In genomic region chr6:77454386-77454785, GRCh38 we compare ENCODE assay signal across 19 cellular contexts. TPM values are rescaled to one million over a fixed set of nuclear protein-coding genes. Genes with fewer than 3 reads are reported as not detected.
"Had no signal": no experiment of that assay in that cellular context is flagged by ENCODE, and none has a peak within 500 bp of the region (broad histone marks: within the 10 kb centered on the region; RNA-seq: fewer than 3 reads in every experiment).

No MANE protein-coding gene starts in this region.

- H3K4me3 Mint-ChIP-seq: endodermal cell; naive thymus-derived CD4-positive, alpha-beta T cell; type B pancreatic cell had no signal

- H3K9me3 Mint-ChIP-seq: activated naive CD4-positive, alpha-beta T cell treated with anti-CD3 and anti-CD28 coated beads, Interleukin-2, amount 50 U/mL, for 72 hours; endodermal cell; naive thymus-derived CD4-positive, alpha-beta T cell; type B pancreatic cell had no signal

- H3K4me3 ChIP-seq: esophagus squamous epithelium, gastrocnemius medialis, lower lobe of right lung, spleen had no signal

- H3K27ac Mint-ChIP-seq: activated naive CD4-positive, alpha-beta T cell treated with anti-CD3 and anti-CD28 coated beads, Interleukin-2, amount 50 U/mL, for 72 hours; endodermal cell; naive thymus-derived CD4-positive, alpha-beta T cell; type B pancreatic cell had no signal

- H3K4me1 ChIP-seq: esophagus squamous epithelium, gastrocnemius medialis, lower lobe of right lung, spleen had no signal

- H3K9me3 ChIP-seq: esophagus squamous epithelium, gastrocnemius medialis, lower lobe of right lung, neutrophil, spleen had no signal

- H3K27me3 ChIP-seq: gastrocnemius medialis had no signal

- H3K36me3 ChIP-seq: esophagus squamous epithelium, gastrocnemius medialis, lower lobe of right lung, neutrophil, spleen had no signal

- DNase-seq: activated CD4-positive, alpha-beta T cell treated with anti-CD3 and anti-CD28 coated beads, Interleukin-2, amount 50 U/mL, for 4 hours; activated CD4-positive, CD25-positive, alpha-beta regulatory T cell treated with anti-CD3 and anti-CD28 coated beads, Interleukin-2, amount 50 U/mL, for 72 hours; activated effector memory CD4-positive, alpha-beta T cell treated with Interleukin-2 at 50 U/mL for 16 hours; activated T-cell treated with anti-CD3 and anti-CD28 coated beads, Interleukin-2, amount 50 U/mL, for 1 hour; amniotic stem cell; endodermal cell; esophagus squamous epithelium; gastrocnemius medialis; lower lobe of right lung; midbrain; naive thymus-derived CD4-positive, alpha-beta T cell; right cardiac atrium; spleen; stimulated activated CD4-positive, alpha-beta T cell treated with anti-CD3 and anti-CD28 coated beads, Interleukin-1b, Interleukin-23, amount 100 ng/mL, for 48 hours; stimulated activated naive CD4-positive, alpha-beta T cell; substantia nigra had no signal

- H3K27ac ChIP-seq: esophagus squamous epithelium, gastrocnemius medialis, lower lobe of right lung, neutrophil, spleen had no signal

- H3K36me3 Mint-ChIP-seq: activated naive CD4-positive, alpha-beta T cell treated with anti-CD3 and anti-CD28 coated beads, Interleukin-2, amount 50 U/mL, for 72 hours; naive thymus-derived CD4-positive, alpha-beta T cell; type B pancreatic cell had no signal

RNA-seq across cellular contexts. Expression of gene HTR1B, which starts 8.9 kb away (rescaled TPM):
- total RNA-seq: activated naive CD4-positive, alpha-beta T cell treated with anti-CD3 and anti-CD28 coated beads, Interleukin-2, amount 50 U/mL, for 72 hours; gastrocnemius medialis; naive thymus-derived CD4-positive, alpha-beta T cell; right cardiac atrium had no signal
- polyA plus RNA-seq: naive thymus-derived CD4-positive, alpha-beta T cell; right cardiac atrium; spleen had no signal
